14 cellular contexts compared by ENCODE assay signal in genomic region chr9:127162567-127163365, GRCh38. TPM values are rescaled to one million over a fixed set of nuclear protein-coding genes. Genes with fewer than 3 reads are reported as not detected.
A peak's percentile ranks its signal among the peaks of the same experiment; 100 is the strongest.
DNase-seq lines count a peak whose midpoint lies in the region; ATAC-seq and TF ChIP-seq lines count a peak whose summit lies in the region.
"Had no signal": no experiment of that assay in that cellular context is flagged by ENCODE, and none has a peak within 500 bp of the region (broad histone marks: within the 10 kb centered on the region; RNA-seq: fewer than 3 reads in every experiment).

No MANE protein-coding gene starts in this region.

- no peaks in the 10 kb centered on the region for H3K9me2 ChIP-seq in SK-N-SH

- H3K4me1 ChIP-seq in SK-N-SH (ENCODE audit: control insufficient read depth in 1 of 2, insufficient read depth in 2 of 2, low read depth in 1 of 2, low read length in 1 of 2) (peaks cover 35 to 46% of the 10 kb centered on the region in 2 experiments; a peak in 3 of 4 replicates), SJSA1 (replicated peaks) (peaks cover 40% of the 10 kb centered on the region)

- WGBS in SK-N-SH (ENCODE audit: low lambda C conversion rate): 88% methylated on average over 6 of the region's 7 CpGs

- BruUV-seq in Calu3 (replicated peaks; lab: Mats Ljungman, UMichigan): no TSS peak

- H3K79me2 ChIP-seq in SK-N-SH (ENCODE audit: insufficient read depth): no peaks in the 10 kb centered on the region

- peaks cover 5% of the 10 kb centered on the region for H3F3A ChIP-seq in SK-N-SH (replicated peaks; ENCODE audit: insufficient read depth)

- POLR2A ChIA-PET in SK-N-SH (lab: Yijun Ruan, JAX): no interaction called here

- H4K20me1 ChIP-seq in SK-N-SH (ENCODE audit: insufficient read depth): no peaks in the 10 kb centered on the region

- ATAC-seq in SK-N-SH treated with all-trans-retinoic acid at 6 μM for 48 hours (no peak; the same call in 2 of the 3 replicates), left ventricle myocardium superior (peak; percentile 11)
- ATAC-seq in stimulated activated effector memory CD8-positive, alpha-beta T cell treated with anti-CD3 and anti-CD28 coated beads, Interleukin-12 subunit alpha, Interleukin-12 subunit beta, amount 100 ng/mL, for 72 hours: no peak

- peak overlapping the region; percentile 63 for H2AFZ ChIP-seq in SK-N-SH (ENCODE audit: low read depth)

- TF ChIP-seq CTCF in SK-N-SH (IDR thresholded peaks at IDR 0.05): no peak
- TF ChIP-seq CTCF in progenitor cell of endocrine pancreas (IDR thresholded peaks at IDR 0.05; ENCODE audit: unreplicated experiment): no peak
- TF ChIP-seq CTCF in Calu3 (IDR thresholded peaks at IDR 0.05; ENCODE audit: unreplicated experiment): no peak

- H3K27ac ChIP-seq in SK-N-SH (ENCODE audit: low read depth in 2 of 2, low read length in 1 of 2) (peak overlapping the region; percentile 62 to 82), SJSA1 (peak overlapping the region; percentile 64)
- H3K27ac ChIP-seq: 22Rv1, thoracic aorta had no signal

- no peak for DNase-seq in SK-N-SH
- DNase-seq in SJSA1 (ENCODE audit: low read depth in 1 of 2, low spot score in 2 of 2): no peak
- DNase-seq in left ventricle myocardium superior: no peak
- no peak for DNase-seq in stimulated activated effector memory CD8-positive, alpha-beta T cell treated with anti-CD3 and anti-CD28 coated beads, Interleukin-12 subunit alpha, Interleukin-12 subunit beta, amount 100 ng/mL, for 72 hours (ENCODE audit: low spot score in 2 of 2)
- no peak for DNase-seq in progenitor cell of endocrine pancreas (ENCODE audit: low spot score, unreplicated experiment)
- DNase-seq in SHP77 (lab: John Stamatoyannopoulos, UW): no peak
- no peak for DNase-seq in Calu3
- DNase-seq: activated CD4-positive, CD25-positive, alpha-beta regulatory T cell treated with anti-CD3 and anti-CD28 coated beads, Interleukin-2, amount 50 U/mL, for 72 hours; activated gamma-delta T cell; NCI-H524 treated with DMSO at 0.1 percent for 48 hours had no signal

- peak overlapping the region; percentile 22; the same call in 1 of the 2 replicates for H3K9ac ChIP-seq in SK-N-SH

- peaks cover 24% of the 10 kb centered on the region for H3K4me1 Mint-ChIP-seq in stimulated activated effector memory CD8-positive, alpha-beta T cell treated with anti-CD3 and anti-CD28 coated beads, Interleukin-12 subunit alpha, Interleukin-12 subunit beta, amount 100 ng/mL, for 72 hours
- H3K4me1 Mint-ChIP-seq in progenitor cell of endocrine pancreas (ENCODE audit: low read depth) (no peaks in the 10 kb centered on the region), Calu3 (ENCODE audit: low read depth, unreplicated experiment) (no peaks in the 10 kb centered on the region)

- H3K27me3 Mint-ChIP-seq in progenitor cell of endocrine pancreas: no peaks in the 10 kb centered on the region
- no peaks in the 10 kb centered on the region for H3K27me3 Mint-ChIP-seq in Calu3 (ENCODE audit: unreplicated experiment)

- no peak overlapping the region for H3K4me3 Mint-ChIP-seq in stimulated activated effector memory CD8-positive, alpha-beta T cell treated with anti-CD3 and anti-CD28 coated beads, Interleukin-12 subunit alpha, Interleukin-12 subunit beta, amount 100 ng/mL, for 72 hours
- no peak overlapping the region for H3K4me3 Mint-ChIP-seq in progenitor cell of endocrine pancreas (ENCODE audit: low read depth)
- no peak overlapping the region for H3K4me3 Mint-ChIP-seq in Calu3 (ENCODE audit: low read depth, unreplicated experiment)
- H3K4me3 Mint-ChIP-seq: mesothelial cell of epicardium had no signal

- H3K9me3 ChIP-seq in SK-N-SH (no peaks in the 10 kb centered on the region), SJSA1 (replicated peaks) (no peaks in the 10 kb centered on the region)
- H3K9me3 ChIP-seq: thoracic aorta had no signal

- CTCF ChIA-PET in SK-N-SH (lab: Yijun Ruan, JAX): interaction anchor here (2.1 kb wide), 1 partner anchor 198 kb away, joined by 8 read pairs; no protein-coding TSS in a partner anchor
- CTCF ChIA-PET in Calu3 (lab: Charles Lee): no interaction called here

- no peaks in the 10 kb centered on the region for H3K36me3 Mint-ChIP-seq in stimulated activated effector memory CD8-positive, alpha-beta T cell treated with anti-CD3 and anti-CD28 coated beads, Interleukin-12 subunit alpha, Interleukin-12 subunit beta, amount 100 ng/mL, for 72 hours
- H3K36me3 Mint-ChIP-seq in progenitor cell of endocrine pancreas (ENCODE audit: insufficient read depth) (no peaks in the 10 kb centered on the region), Calu3 (ENCODE audit: insufficient read depth, unreplicated experiment) (no peaks in the 10 kb centered on the region)
- H3K36me3 Mint-ChIP-seq: mesothelial cell of epicardium had no signal

- no peak overlapping the region for H3K4me3 ChIP-seq in SK-N-SH (ENCODE audit: low read depth in 2 of 2, low read length in 1 of 2)
- no peak overlapping the region for H3K4me3 ChIP-seq in SJSA1
- H3K4me3 ChIP-seq: thoracic aorta had no signal

- H3K36me3 ChIP-seq in SK-N-SH (replicated peaks in 1 of 2; ENCODE audit: control insufficient read depth in 1 of 2, insufficient read depth in 2 of 2, low read length in 1 of 2) (no peaks in the 10 kb centered on the region), SJSA1 (no peaks in the 10 kb centered on the region)
- H3K36me3 ChIP-seq: thoracic aorta had no signal

- peak overlapping the region; percentile 26 for H3K27ac Mint-ChIP-seq in stimulated activated effector memory CD8-positive, alpha-beta T cell treated with anti-CD3 and anti-CD28 coated beads, Interleukin-12 subunit alpha, Interleukin-12 subunit beta, amount 100 ng/mL, for 72 hours
- H3K27ac Mint-ChIP-seq in progenitor cell of endocrine pancreas (no peak overlapping the region), Calu3 (ENCODE audit: unreplicated experiment) (no peak overlapping the region)
- H3K27ac Mint-ChIP-seq: mesothelial cell of epicardium had no signal

- no peak for TF ChIP-seq EP300 in SK-N-SH (IDR thresholded peaks at IDR 0.05; ENCODE audit: borderline replicate concordance in 1 of 2, low read depth in 1 of 2, low read length in 1 of 2)

- no peak for TF ChIP-seq RAD21 in SK-N-SH (IDR thresholded peaks at IDR 0.05; ENCODE audit: low read length)

- H3K9me3 Mint-ChIP-seq in stimulated activated effector memory CD8-positive, alpha-beta T cell treated with anti-CD3 and anti-CD28 coated beads, Interleukin-12 subunit alpha, Interleukin-12 subunit beta, amount 100 ng/mL, for 72 hours: no peaks in the 10 kb centered on the region
- H3K9me3 Mint-ChIP-seq in progenitor cell of endocrine pancreas (ENCODE audit: low read depth) (no peaks in the 10 kb centered on the region), Calu3 (ENCODE audit: low read depth, unreplicated experiment) (no peaks in the 10 kb centered on the region)
- H3K9me3 Mint-ChIP-seq: mesothelial cell of epicardium had no signal

- peak overlapping the region; percentile 25; the same call in 1 of the 2 replicates for H3K4me2 ChIP-seq in SK-N-SH

- H3K27me3 ChIP-seq in SK-N-SH (ENCODE audit: insufficient read depth): no peaks in the 10 kb centered on the region
- no peaks in the 10 kb centered on the region for H3K27me3 ChIP-seq in SJSA1 (replicated peaks)

- intact Hi-C loops in left ventricle myocardium superior (cut with micrococcal nuclease) (no loop called here), Calu3 (cut with micrococcal nuclease; ENCODE audit: unreplicated experiment) (no loop called here)

TF ChIP-seq in SK-N-SH, 30 proteins besides CTCF, POLR2A, EP300 and RAD21 (continues in another document):
- TF ChIP-seq FOSL2 (IDR thresholded peaks at IDR 0.05; ENCODE audit: borderline replicate concordance, low read depth): no peak
- TF ChIP-seq SMC3 (IDR thresholded peaks at IDR 0.05; ENCODE audit: low read depth, low read length): no peak
- no peak for TF ChIP-seq SIN3A (IDR thresholded peaks at IDR 0.05; ENCODE audit: borderline replicate concordance, low read depth, low read length)
- TF ChIP-seq EZH2phosphoT487 (IDR thresholded peaks at IDR 0.05; ENCODE audit: borderline replicate concordance, low read depth): no peak
- no peak for TF ChIP-seq RCOR1 (IDR thresholded peaks at IDR 0.05; ENCODE audit: low read length)
- no peak for TF ChIP-seq FOXJ3 (CRISPR knock-in tag; IDR thresholded peaks at IDR 0.05)
- no peak for TF ChIP-seq TEAD4 (IDR thresholded peaks at IDR 0.05; ENCODE audit: borderline replicate concordance, insufficient read depth)
- no peak for TF ChIP-seq GABPA (IDR thresholded peaks at IDR 0.05; ENCODE audit: low read depth)

TF ChIP-seq in SK-N-SH treated with all-trans-retinoic acid at 6 μM for 48 hours, 23 proteins besides CTCF, POLR2A, EP300 and RAD21 (continues in another document):
- TF ChIP-seq ZFP3 (CRISPR knock-in tag; IDR thresholded peaks at IDR 0.05): no peak
- TF ChIP-seq GLIS3 (CRISPR knock-in tag; IDR thresholded peaks at IDR 0.05): no peak
- no peak for TF ChIP-seq OSR1 (CRISPR knock-in tag; IDR thresholded peaks at IDR 0.05)
- TF ChIP-seq ARNTL (CRISPR knock-in tag; IDR thresholded peaks at IDR 0.05; ENCODE audit: borderline replicate concordance, low read depth): no peak
- TF ChIP-seq ISL1 (CRISPR knock-in tag; IDR thresholded peaks at IDR 0.05): no peak
- no peak for TF ChIP-seq PPARA (CRISPR knock-in tag; IDR thresholded peaks at IDR 0.05; ENCODE audit: borderline replicate concordance)
- TF ChIP-seq ZNF565 (CRISPR knock-in tag; conservative IDR thresholded peaks at IDR 0.05; ENCODE audit: low read depth): no peak
- no peak for TF ChIP-seq ZNF70 (CRISPR knock-in tag; IDR thresholded peaks at IDR 0.05)
- TF ChIP-seq BACH2 (CRISPR knock-in tag; IDR thresholded peaks at IDR 0.05; ENCODE audit: borderline replicate concordance): no peak

RNA-seq across cellular contexts. Expression of gene ANGPTL2, which starts 40.3 kb away (rescaled TPM):
- polyA plus RNA-seq in SK-N-SH (2012; rRNA removed): 11.0 and 12.3 TPM in 2 replicates
- polyA plus RNA-seq in SK-N-SH (2012; cell fraction: cytosol; rRNA removed): 8.0 and 9.4 TPM in 2 replicates
- polyA plus RNA-seq in SK-N-SH (2012; cell fraction: nucleus; rRNA removed): 7.5 and 10.3 TPM in 2 replicates
- 3.3 and 3.8 TPM in 2 replicates for total RNA-seq in SJSA1 (2014; rRNA removed; shearing (Covaris generic))
- total RNA-seq in left ventricle myocardium superior (27.4 TPM), progenitor cell of endocrine pancreas (4.7 and 5.3 TPM in 2 replicates), Calu3 (2022) (not detected in 2 replicates)
